In the genomic region with DNA sequence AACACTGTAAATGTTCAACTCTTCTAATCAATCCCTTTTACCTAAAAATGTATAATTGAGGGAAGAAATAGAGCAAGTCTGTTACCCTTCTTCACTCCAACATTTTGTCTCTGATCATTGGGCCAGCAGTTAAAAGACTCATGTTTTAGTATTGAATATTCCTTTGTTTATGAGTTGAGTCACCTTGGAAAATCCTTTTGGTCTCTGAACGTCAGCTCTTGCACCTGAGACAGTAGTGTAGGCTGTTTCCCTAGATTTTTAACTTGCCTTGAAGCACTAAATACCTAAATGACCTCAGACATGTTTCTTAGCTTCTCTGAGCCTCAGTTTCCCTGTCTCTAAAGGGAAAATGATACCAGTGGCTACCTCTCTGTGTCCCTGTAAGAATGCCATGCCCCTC, we compare ENCODE assay signal across 18 cellular contexts.
A peak's percentile ranks its signal among the peaks of the same experiment; 100 is the strongest.
DNase-seq lines count a peak whose midpoint lies in the region; ATAC-seq and TF ChIP-seq lines count a peak whose summit lies in the region.
"Had no signal": no experiment of that assay in that cellular context is flagged by ENCODE, and none has a peak within 500 bp of the region (broad histone marks: within the 10 kb centered on the region; RNA-seq: fewer than 3 reads in every experiment).

No MANE protein-coding gene starts in this region.

- H3K9ac ChIP-seq in mammary epithelial cell (ENCODE audit: insufficient read depth, low read length): no peak overlapping the region
- H3K9ac ChIP-seq: BLaER1 treated with 17β-estradiol and CSF1 and Interleukin-3, amounts not matched to agents 10 nM and 100 nM had no signal

- ATAC-seq in HG02884 (IDR thresholded peaks at IDR 0.05; ENCODE audit: unreplicated experiment): no peak
- ATAC-seq: A549; CD8-positive, alpha-beta T cell had no signal

- in situ Hi-C loops in mammary epithelial cell (cut with MboI; ENCODE audit: low sequenced_read_pairs in 2 of 2): no loop called here

- H3K9me3 ChIP-seq in mammary epithelial cell (replicated peaks; ENCODE audit: insufficient read depth, low read length) (no peaks in the 10 kb centered on the region), PC-9 (ENCODE audit: insufficient read depth, low read depth) (no peaks in the 10 kb centered on the region)
- H3K9me3 ChIP-seq: A549; BLaER1 treated with 17β-estradiol and CSF1 and Interleukin-3, amounts not matched to agents 10 nM and 100 nM; Caco-2 had no signal

- no TSS peak for BruUV-seq in mammary epithelial cell (replicated peaks; lab: Mats Ljungman, UMichigan)
- no TSS peak for BruUV-seq in MCF 10A (replicated peaks; lab: Mats Ljungman, UMichigan)
- no TSS peak for BruUV-seq in PC-9 (replicated peaks; lab: Mats Ljungman, UMichigan)

- H3K27ac ChIP-seq in mammary epithelial cell (ENCODE audit: insufficient read depth, low read depth, low read length): no peak overlapping the region
- H3K27ac ChIP-seq in PC-9: no peak overlapping the region
- H3K27ac ChIP-seq: 22Rv1; A549; BLaER1 treated with 17β-estradiol and CSF1 and Interleukin-3, amounts not matched to agents 10 nM and 100 nM; C4-2B had no signal

- H3K27ac Mint-ChIP-seq in MCF 10A (ENCODE audit: low read depth, unreplicated experiment): no peak overlapping the region
- peak overlapping the region in 2 of 3 experiments; percentile 33 to 73 for H3K27ac Mint-ChIP-seq in nephron
- H3K27ac Mint-ChIP-seq: B cell; CD4-positive, alpha-beta T cell; CD8-positive, alpha-beta T cell had no signal

- DNase-seq in mammary epithelial cell: peak; percentile 67
- DNase-seq in MCF 10A (ENCODE audit: unreplicated experiment): no peak
- peak; percentile 7 for DNase-seq in epithelial cell of esophagus (ENCODE audit: low read depth)
- no peak for DNase-seq in PC-9
- DNase-seq: AML-193; Caco-2; Calu3; CD4-positive, alpha-beta T cell; CD8-positive, alpha-beta T cell; DMS79 treated with DMSO at 0.1 percent for 48 hours; GF-D8 had no signal

- POLR2A ChIA-PET in MCF 10A (lab: Yijun Ruan, JAX): no interaction called here
- POLR2A ChIA-PET in PC-9 (lab: Charles Lee; ENCODE audit: unreplicated experiment): no interaction called here

- CTCF ChIA-PET in mammary epithelial cell (lab: Charles Lee; ENCODE audit: low non-redundant PET): no interaction called here
- CTCF ChIA-PET in MCF 10A (lab: Yijun Ruan, JAX): no interaction called here
- CTCF ChIA-PET in PC-9 (lab: Charles Lee): no interaction called here

- dilution Hi-C loops in mammary epithelial cell (cut with HindIII; ENCODE audit: low sequenced_read_pairs): no loop called here

- H4K20me1 ChIP-seq in mammary epithelial cell (ENCODE audit: insufficient read depth, low read length) (no peaks in the 10 kb centered on the region), PC-9 (ENCODE audit: insufficient read depth) (no peaks in the 10 kb centered on the region)
- H4K20me1 ChIP-seq: BLaER1 treated with 17β-estradiol and CSF1 and Interleukin-3, amounts not matched to agents 10 nM and 100 nM had no signal

- H3K79me2 ChIP-seq in mammary epithelial cell (ENCODE audit: insufficient read depth, low read length): no peaks in the 10 kb centered on the region
- H3K79me2 ChIP-seq in PC-9 (ENCODE audit: low read depth): no peaks in the 10 kb centered on the region

- H3K4me3 ChIP-seq in mammary epithelial cell (replicated peaks in 1 of 3; ENCODE audit: insufficient read depth in 1 of 3, low read depth in 2 of 3, low read length in 3 of 3) (no peak overlapping the region), epithelial cell of esophagus (ENCODE audit: low read length) (no peak overlapping the region), PC-9 (no peak overlapping the region)
- H3K4me3 ChIP-seq: A549; BLaER1 treated with 17β-estradiol and CSF1 and Interleukin-3, amounts not matched to agents 10 nM and 100 nM had no signal

- H3K4me1 Mint-ChIP-seq in MCF 10A (ENCODE audit: insufficient read depth, unreplicated experiment) (no peaks in the 10 kb centered on the region), nephron (peaks cover 86% of the 10 kb centered on the region)
- H3K4me1 Mint-ChIP-seq: B cell had no signal

- H3K27me3 ChIP-seq in mammary epithelial cell (ENCODE audit: insufficient read depth, low read length) (no peaks in the 10 kb centered on the region), PC-9 (ENCODE audit: insufficient read depth, low read depth) (no peaks in the 10 kb centered on the region)
- H3K27me3 ChIP-seq: BLaER1 treated with 17β-estradiol and CSF1 and Interleukin-3, amounts not matched to agents 10 nM and 100 nM had no signal

- H3K4me1 ChIP-seq in mammary epithelial cell (ENCODE audit: insufficient read depth, low read length) (no peaks in the 10 kb centered on the region), PC-9 (replicated peaks; ENCODE audit: insufficient read depth) (no peaks in the 10 kb centered on the region)
- H3K4me1 ChIP-seq: BLaER1 treated with 17β-estradiol and CSF1 and Interleukin-3, amounts not matched to agents 10 nM and 100 nM had no signal

- TF ChIP-seq CTCF in mammary epithelial cell (conservative IDR thresholded peaks at IDR 0.05 in 1 of 2, IDR thresholded peaks at IDR 0.05 in 1 of 2; ENCODE audit: extremely low read depth in 1 of 2, insufficient read depth in 1 of 2, low read depth in 1 of 2, low read length in 2 of 2): no peak
- no peak for TF ChIP-seq CTCF in MCF 10A (IDR thresholded peaks at IDR 0.05; ENCODE audit: unreplicated experiment)
- no peak for TF ChIP-seq CTCF in epithelial cell of esophagus (IDR thresholded peaks at IDR 0.05; ENCODE audit: insufficient read depth, low read depth, low read length, missing control alignments)
- TF ChIP-seq CTCF in nephron (IDR thresholded peaks at IDR 0.05; ENCODE audit: unreplicated experiment in 3 of 3): no peak
- no peak for TF ChIP-seq CTCF in PC-9 (conservative IDR thresholded peaks at IDR 0.05)

- intact Hi-C loops in mammary epithelial cell (cut with micrococcal nuclease) (no loop called here), MCF 10A (cut with micrococcal nuclease) (no loop called here), PC-9 (cut with micrococcal nuclease; ENCODE audit: unreplicated experiment) (no loop called here)

- H3K9me2 ChIP-seq in PC-9 (ENCODE audit: insufficient read depth): no peaks in the 10 kb centered on the region

- H3K36me3 Mint-ChIP-seq in MCF 10A (ENCODE audit: insufficient read depth, unreplicated experiment) (no peaks in the 10 kb centered on the region), nephron (ENCODE audit: low read depth) (no peaks in the 10 kb centered on the region)
- H3K36me3 Mint-ChIP-seq: CD8-positive, alpha-beta T cell had no signal

- 69% methylated on average over 1 of the region's 1 CpG for WGBS in mammary epithelial cell (ENCODE audit: low coverage, missing lambda C conversion rate)

- H3K27me3 Mint-ChIP-seq in MCF 10A (ENCODE audit: insufficient read depth, unreplicated experiment): no peaks in the 10 kb centered on the region
- H3K27me3 Mint-ChIP-seq in nephron (ENCODE audit: low read depth): no peaks in the 10 kb centered on the region
- H3K27me3 Mint-ChIP-seq: B cell; CD4-positive, alpha-beta T cell had no signal

- H3K9me3 Mint-ChIP-seq in MCF 10A (ENCODE audit: unreplicated experiment) (no peaks in the 10 kb centered on the region), nephron (no peaks in the 10 kb centered on the region)
- H3K9me3 Mint-ChIP-seq: CD4-positive, alpha-beta T cell; CD8-positive, alpha-beta T cell had no signal

- H3K4me2 ChIP-seq in mammary epithelial cell (ENCODE audit: insufficient read depth, low read depth, low read length) (no peak overlapping the region), PC-9 (no peak overlapping the region)
- H3K4me2 ChIP-seq: A549; BLaER1 treated with 17β-estradiol and CSF1 and Interleukin-3, amounts not matched to agents 10 nM and 100 nM had no signal

- no peak overlapping the region for H2AFZ ChIP-seq in mammary epithelial cell (ENCODE audit: low read depth, low read length)
- no peak overlapping the region for H2AFZ ChIP-seq in PC-9

- no peaks in the 10 kb centered on the region for H3K36me3 ChIP-seq in mammary epithelial cell (ENCODE audit: insufficient read depth, low read length)
- no peaks in the 10 kb centered on the region for H3K36me3 ChIP-seq in PC-9 (ENCODE audit: low read depth)
- H3K36me3 ChIP-seq: BLaER1 treated with 17β-estradiol and CSF1 and Interleukin-3, amounts not matched to agents 10 nM and 100 nM had no signal

- H3K4me3 Mint-ChIP-seq in MCF 10A (ENCODE audit: unreplicated experiment) (no peak overlapping the region), nephron (no peak overlapping the region)
- H3K4me3 Mint-ChIP-seq: B cell; CD4-positive, alpha-beta T cell; CD8-positive, alpha-beta T cell had no signal

- no peaks in the 10 kb centered on the region for H3F3A ChIP-seq in PC-9 (ENCODE audit: insufficient read depth, low read depth)

Comparison
In these comparisons a context has a peak if more than half of its experiments do, and no peak if none do; other contexts are left out.
1. DNase-seq: peak in mammary epithelial cell (single experiment) and epithelial cell of esophagus (single experiment); none in MCF 10A (single experiment) and PC-9 (0 of 2).